Comparison of ENCODE assay signal across 8 cellular contexts in the genomic region with DNA sequence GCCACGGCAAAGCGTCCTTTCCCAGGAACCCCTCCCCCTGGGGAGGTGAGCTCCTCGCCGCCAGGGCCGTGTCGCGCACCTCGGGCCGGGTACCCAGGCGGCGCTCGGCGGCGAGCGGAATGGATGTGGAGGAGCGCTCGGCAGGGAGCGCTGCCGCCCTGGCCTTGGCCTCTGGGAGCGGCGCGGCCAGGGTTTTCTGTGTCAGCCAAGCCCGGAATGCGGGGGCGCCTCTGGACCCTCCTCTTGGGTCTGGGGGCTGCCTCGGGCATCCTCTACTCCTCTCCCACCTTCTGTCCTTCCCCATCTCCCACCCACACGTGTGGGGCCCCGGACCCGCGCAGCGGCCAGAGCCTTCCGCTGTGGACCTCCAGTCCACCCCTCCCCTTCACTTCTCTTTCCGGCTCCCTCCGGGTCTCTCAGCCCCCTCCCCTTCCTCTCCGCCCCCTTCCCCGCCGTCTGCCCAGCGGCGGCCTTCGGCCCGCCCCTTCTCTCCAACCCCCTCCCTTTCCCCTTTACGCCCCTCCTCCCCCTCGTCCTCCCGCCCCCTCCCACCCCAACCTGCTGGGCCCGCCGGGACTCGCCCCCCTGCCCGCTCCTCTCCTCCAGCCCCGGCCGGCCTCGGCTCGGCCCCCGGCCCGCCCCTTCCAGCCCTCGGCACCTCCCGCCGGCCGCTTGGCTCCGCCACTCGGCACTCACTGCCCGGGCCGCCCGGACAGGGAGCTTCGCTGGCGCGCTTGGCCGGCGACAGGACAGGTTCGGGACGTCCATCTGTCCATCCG. TPM values are rescaled to one million over a fixed set of nuclear protein-coding genes. Genes with fewer than 3 reads are reported as not detected.
DNase-seq lines count a peak whose midpoint lies in the region; ATAC-seq and TF ChIP-seq lines count a peak whose summit lies in the region.

A gene (plus strand): TSS at position 684 of the 779 bp plus-strand sequence. CDS start 129 bp downstream, outside the sequence.

- H2BK5ac ChIP-seq in neuronal stem cell (ENCODE audit: low read length) = peak within 1 kb of the TSS; percentile 68

- peak; percentile 88 for DNase-seq in ACHN
- DNase-seq in HuH-7.5 (ENCODE audit: low spot score) = peak; percentile 83
- peak; percentile 62 for DNase-seq in RWPE2 (ENCODE audit: low spot score)
- DNase-seq in activated naive CD4-positive, alpha-beta T cell treated with anti-CD3 and anti-CD28 coated beads for 36 hours = peak; percentile 72
- DNase-seq in germinal center (ENCODE audit: low spot score) = peak; percentile 75
- peak; percentile 90 for DNase-seq in neuronal stem cell (ENCODE audit: low spot score)
- DNase-seq in upper lobe of left lung = peak; percentile 90 to 96

- peak within 1 kb of the TSS; percentile 88 for H3K23ac ChIP-seq in neuronal stem cell (ENCODE audit: low read depth, low read length, poor library complexity)

- ATAC-seq in GM18867 (IDR thresholded peaks at IDR 0.05; ENCODE audit: unreplicated experiment) (peak; percentile 65), RWPE2 (ENCODE audit: low read depth) (peak; percentile 82), upper lobe of left lung (ENCODE audit: low FRiP score in 2 of 2) (peak; percentile 93 to 94)

- peak in 3 of 4 donors; percentile 10 to 91 (median 12) for TF ChIP-seq POLR2A in upper lobe of left lung (IDR thresholded peaks at IDR 0.05)

- peak within 1 kb of the TSS; percentile 95 for H2BK120ac ChIP-seq in neuronal stem cell (ENCODE audit: low read depth, low read length)

- H3K79me1 ChIP-seq in neuronal stem cell (ENCODE audit: low read depth, low read length) = no peaks in the 10 kb centered on the region

- H3K36me3 ChIP-seq in RWPE2 (ENCODE audit: low read depth) = no peaks in the 10 kb centered on the region
- H3K36me3 ChIP-seq in neuronal stem cell (replicated peaks in 1 of 2; ENCODE audit: control insufficient read depth in 2 of 2, insufficient read depth in 2 of 2, low read length in 2 of 2) = no peaks in the 10 kb centered on the region
- H3K36me3 ChIP-seq in upper lobe of left lung = no peaks in the 10 kb centered on the region

- H3K27me3 Mint-ChIP-seq in activated naive CD4-positive, alpha-beta T cell treated with anti-CD3 and anti-CD28 coated beads for 36 hours (ENCODE audit: low read depth) = peaks cover 18% of the 10 kb centered on the region

- H3K4me3 Mint-ChIP-seq in activated naive CD4-positive, alpha-beta T cell treated with anti-CD3 and anti-CD28 coated beads for 36 hours = peak within 1 kb of the TSS; percentile 76

- intact Hi-C loops in activated naive CD4-positive, alpha-beta T cell treated with anti-CD3 and anti-CD28 coated beads for 36 hours (cut with micrococcal nuclease) = loop anchor here (1.0 kb wide), 2 partner anchors 14 to 150 kb away; a partner anchor contains a TSS

- peak within 1 kb of the TSS; percentile 98 for H3K18ac ChIP-seq in neuronal stem cell (ENCODE audit: low read length)

- TF ChIP-seq CTCF in RWPE2 (IDR thresholded peaks at IDR 0.05; ENCODE audit: poor library complexity, severe bottlenecking) = peak; percentile 70
- TF ChIP-seq CTCF in upper lobe of left lung (IDR thresholded peaks at IDR 0.05) = peak; percentile 39 to 86 (median 76)

- in situ Hi-C loops in ACHN (cut with HindIII; ENCODE audit: low pct_ligation_motif_present, low pct_unique_long_range_greater_than_20kb, low sequenced_read_pairs) = no loop called here

- peaks cover 9% of the 10 kb centered on the region for H3K4me1 Mint-ChIP-seq in activated naive CD4-positive, alpha-beta T cell treated with anti-CD3 and anti-CD28 coated beads for 36 hours (ENCODE audit: low read depth)

- H3K27ac Mint-ChIP-seq in activated naive CD4-positive, alpha-beta T cell treated with anti-CD3 and anti-CD28 coated beads for 36 hours = no peak within 1 kb of the TSS

- H3K14ac ChIP-seq in neuronal stem cell (ENCODE audit: low read length) = peak within 1 kb of the TSS; percentile 82

- peak within 1 kb of the TSS; percentile 90 for H3K4me2 ChIP-seq in neuronal stem cell (ENCODE audit: insufficient read depth, low read length, poor library complexity, severe bottlenecking)

- CTCF ChIA-PET in activated naive CD4-positive, alpha-beta T cell treated with anti-CD3 and anti-CD28 coated beads for 36 hours (lab: Charles Lee) = interaction anchor here (0.5 to 2.5 kb wide), 9 partner anchors 11 to 285 kb away, joined by 3 to 11 read pairs (median 3); a partner anchor contains a TSS

- peak within 1 kb of the TSS; percentile 85 for H3K9ac ChIP-seq in neuronal stem cell (ENCODE audit: low read depth, low read length, poor library complexity)

- no peak for TF ChIP-seq EP300 in upper lobe of left lung (IDR thresholded peaks at IDR 0.05)

- no peaks in the 10 kb centered on the region for H3K9me3 ChIP-seq in RWPE2 (ENCODE audit: severe bottlenecking)
- no peaks in the 10 kb centered on the region for H3K9me3 ChIP-seq in neuronal stem cell (replicated peaks in 1 of 2; ENCODE audit: control insufficient read depth in 2 of 2, insufficient read depth in 1 of 2, low read depth in 1 of 2, low read length in 2 of 2)
- no peaks in the 10 kb centered on the region for H3K9me3 ChIP-seq in upper lobe of left lung

- H3K27ac ChIP-seq in RWPE2 (ENCODE audit: poor library complexity, severe bottlenecking) (no peak within 1 kb of the TSS), neuronal stem cell (replicated peaks; ENCODE audit: low read length) (no peak within 1 kb of the TSS), upper lobe of left lung (peak within 1 kb of the TSS; percentile 79 to 92 (median 85))

- peaks cover 6% of the 10 kb centered on the region for H3K4me1 ChIP-seq in RWPE2 (ENCODE audit: insufficient read depth, poor library complexity, severe bottlenecking)
- peaks cover 7 to 8% of the 10 kb centered on the region in 2 donors for H3K4me1 ChIP-seq in neuronal stem cell (ENCODE audit: control insufficient read depth in 2 of 2, insufficient read depth in 1 of 2, low read depth in 1 of 2, low read length in 2 of 2)
- H3K4me1 ChIP-seq in upper lobe of left lung = peaks cover 14 to 28% (median 25%) of the 10 kb centered on the region in 4 donors

- H3K9me3 Mint-ChIP-seq in activated naive CD4-positive, alpha-beta T cell treated with anti-CD3 and anti-CD28 coated beads for 36 hours = no peaks in the 10 kb centered on the region

- H3K4ac ChIP-seq in neuronal stem cell (ENCODE audit: low read length) = no peak within 1 kb of the TSS

- H4K8ac ChIP-seq in neuronal stem cell (ENCODE audit: low read depth, low read length) = no peak within 1 kb of the TSS

- no peak within 1 kb of the TSS for H2BK12ac ChIP-seq in neuronal stem cell (ENCODE audit: low read length)

- peak within 1 kb of the TSS; percentile 42 for H3K4me3 ChIP-seq in RWPE2 (ENCODE audit: severe bottlenecking)
- H3K4me3 ChIP-seq in neuronal stem cell (ENCODE audit: low read length in 2 of 2) = peak within 1 kb of the TSS; percentile 85 to 96
- peak within 1 kb of the TSS; percentile 66 to 94 (median 75) for H3K4me3 ChIP-seq in upper lobe of left lung

- H3K27me3 ChIP-seq in RWPE2 (ENCODE audit: insufficient read depth, poor library complexity, severe bottlenecking) (peaks cover 28% of the 10 kb centered on the region), neuronal stem cell (ENCODE audit: control insufficient read depth in 3 of 3, insufficient read depth in 3 of 3, low read depth in 1 of 3, low read length in 3 of 3) (peaks cover 0 to 28% (median 5%) of the 10 kb centered on the region in 3 experiments), upper lobe of left lung (no peaks in the 10 kb centered on the region)

- no peak within 1 kb of the TSS for H2AK5ac ChIP-seq in neuronal stem cell (ENCODE audit: low read depth, low read length)

- H3K36me3 Mint-ChIP-seq in activated naive CD4-positive, alpha-beta T cell treated with anti-CD3 and anti-CD28 coated beads for 36 hours (ENCODE audit: low read depth) = no peaks in the 10 kb centered on the region

- peak within 1 kb of the TSS; percentile 84 for H2BK15ac ChIP-seq in neuronal stem cell (ENCODE audit: low read length)

- peak within 1 kb of the TSS; percentile 99 for H2AFZ ChIP-seq in neuronal stem cell (ENCODE audit: low read length)

- no CpG with 5 or more reads among the region's 71 CpGs for WGBS in neuronal stem cell (ENCODE audit: extremely low coverage in 2 of 2, insufficient read length in 2 of 2, insufficient replicate concordance in 1 of 2), 2 donors
- WGBS in upper lobe of left lung, 2 donors = 1% methylated on average over 35 to 38 of the region's 71 CpGs

- H4K91ac ChIP-seq in neuronal stem cell (ENCODE audit: low read depth, low read length, poor library complexity) = no peak within 1 kb of the TSS

RNA-seq across cellular contexts. Expression of the gene that starts here (rescaled TPM):
- total RNA-seq in activated naive CD4-positive, alpha-beta T cell treated with anti-CD3 and anti-CD28 coated beads for 36 hours = under 1 TPM; 0.57 to 0.88 TPM
- polyA plus RNA-seq in neuronal stem cell (2013, experiment 1 of 2) = 2.8 TPM
- polyA plus RNA-seq in neuronal stem cell (2013, experiment 2 of 2) = 2.9 TPM
- total RNA-seq in upper lobe of left lung = 100 to 1,000 TPM in 1 of 6 donors, 10 to 100 TPM in 5; 15.5 to 141 (median 21.9) TPM

Comparison
In these comparisons a context has a peak if more than half of its experiments do, and no peak if none do; other contexts are left out.
1. RNA of the gene that starts here (total RNA-seq): 15.5 to 141 TPM in upper lobe of left lung; 0.57 to 0.88 TPM in activated naive CD4-positive, alpha-beta T cell treated with anti-CD3 and anti-CD28 coated beads for 36 hours; every median in the first group is over 4 times any median in the second.
2. Peak in DNase-seq in activated naive CD4-positive, alpha-beta T cell treated with anti-CD3 and anti-CD28 coated beads for 36 hours; RNA of the gene not detected or under 1 TPM.
3. H3K27ac ChIP-seq: peak in upper lobe of left lung (4 of 4); none in RWPE2 (single experiment) and neuronal stem cell (single experiment).
4. Peak in every context shown above with its lines, with median percentiles within 50 percentile points of each other: DNase-seq, ATAC-seq and H3K4me3 ChIP-seq.